ENCODE assay signal across 1 cellular context in the genomic region with DNA sequence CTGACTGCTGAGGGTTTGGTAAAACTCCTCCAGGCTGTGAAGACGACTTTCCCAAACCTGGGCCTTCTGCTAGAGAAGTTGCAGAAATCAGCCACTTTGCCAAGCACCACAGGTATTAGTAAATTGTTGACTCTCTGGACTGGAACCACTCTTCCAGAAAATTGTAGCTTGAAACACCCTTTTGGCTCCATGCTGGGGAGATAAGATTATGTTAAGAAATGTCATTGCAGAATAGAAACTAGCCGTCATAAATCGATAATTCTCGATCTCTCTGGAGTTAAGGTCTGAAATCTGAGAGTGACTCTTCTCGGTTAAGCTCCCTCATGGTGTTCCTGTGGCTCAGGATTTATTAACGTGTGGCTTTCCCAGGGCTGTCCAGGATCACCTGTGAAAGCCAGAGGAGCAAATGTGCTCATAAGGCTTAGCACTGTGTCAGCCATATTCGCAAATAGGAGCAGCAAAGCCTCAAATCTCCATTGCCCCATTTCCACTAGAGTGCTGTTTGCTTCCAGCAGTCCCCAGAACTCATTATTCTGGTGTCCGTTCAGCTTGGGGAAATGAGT.
A peak's percentile ranks its signal among the peaks of the same experiment; 100 is the strongest.
TF ChIP-seq lines count a peak whose summit lies in the region.

No MANE protein-coding gene starts in this region.

TF ChIP-seq in HEK293, 187 proteins besides CTCF, POLR2A, EP300 and RAD21 (continued from another document):
- TF ChIP-seq, protein P1, sequence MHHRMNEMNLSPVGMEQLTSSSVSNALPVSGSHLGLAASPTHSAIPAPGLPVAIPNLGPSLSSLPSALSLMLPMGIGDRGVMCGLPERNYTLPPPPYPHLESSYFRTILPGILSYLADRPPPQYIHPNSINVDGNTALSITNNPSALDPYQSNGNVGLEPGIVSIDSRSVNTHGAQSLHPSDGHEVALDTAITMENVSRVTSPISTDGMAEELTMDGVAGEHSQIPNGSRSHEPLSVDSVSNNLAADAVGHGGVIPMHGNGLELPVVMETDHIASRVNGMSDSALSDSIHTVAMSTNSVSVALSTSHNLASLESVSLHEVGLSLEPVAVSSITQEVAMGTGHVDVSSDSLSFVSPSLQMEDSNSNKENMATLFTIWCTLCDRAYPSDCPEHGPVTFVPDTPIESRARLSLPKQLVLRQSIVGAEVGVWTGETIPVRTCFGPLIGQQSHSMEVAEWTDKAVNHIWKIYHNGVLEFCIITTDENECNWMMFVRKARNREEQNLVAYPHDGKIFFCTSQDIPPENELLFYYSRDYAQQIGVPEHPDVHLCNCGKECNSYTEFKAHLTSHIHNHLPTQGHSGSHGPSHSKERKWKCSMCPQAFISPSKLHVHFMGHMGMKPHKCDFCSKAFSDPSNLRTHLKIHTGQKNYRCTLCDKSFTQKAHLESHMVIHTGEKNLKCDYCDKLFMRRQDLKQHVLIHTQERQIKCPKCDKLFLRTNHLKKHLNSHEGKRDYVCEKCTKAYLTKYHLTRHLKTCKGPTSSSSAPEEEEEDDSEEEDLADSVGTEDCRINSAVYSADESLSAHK (tag by site-specific recombination; IDR thresholded peaks at IDR 0.05) = peak; percentile 92
